Comparison of ENCODE assay signal across 8 cellular contexts in the genomic region with DNA sequence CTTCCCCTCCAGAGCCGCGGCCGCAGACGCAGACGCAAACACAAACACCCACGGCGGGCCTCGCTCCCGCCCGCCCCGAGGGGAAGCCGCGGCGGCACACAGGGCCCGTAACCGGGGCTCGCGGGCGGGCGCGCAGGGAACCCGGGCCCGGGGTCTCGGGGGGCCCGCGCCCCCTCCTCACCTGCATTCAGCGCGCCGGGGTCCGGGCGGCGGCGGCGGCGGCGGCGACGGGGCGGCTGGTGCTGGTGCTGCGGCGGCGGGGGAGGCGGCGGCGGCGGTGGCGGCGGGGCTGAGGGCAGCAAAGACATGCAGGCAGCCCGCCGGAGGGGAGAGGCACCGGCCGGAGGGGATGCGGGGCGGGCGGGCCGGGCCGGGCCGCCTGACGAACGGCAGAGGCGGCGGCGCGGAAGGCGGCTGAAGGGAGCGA. TPM values are rescaled to one million over a fixed set of nuclear protein-coding genes. Genes with fewer than 3 reads are reported as not detected.
DNase-seq lines count a peak whose midpoint lies in the region; ATAC-seq, FAIRE-seq and TF ChIP-seq lines count a peak whose summit lies in the region.

No MANE protein-coding gene starts in this region.

- FAIRE-seq in urothelium cell line (lab: Jason Lieb, UNC), result no peak

- peak overlapping the region; percentile 86 for H2AFZ ChIP-seq in SU-DHL-6 (ENCODE audit: low read depth, low read length, severe bottlenecking)

- H3K36me3 ChIP-seq in SU-DHL-6 (ENCODE audit: low read length) (no peaks in the 10 kb centered on the region), endodermal cell (ENCODE audit: control insufficient read depth, insufficient read depth, low read length) (no peaks in the 10 kb centered on the region), muscle layer of colon (ENCODE audit: insufficient read depth, low read length) (no peaks in the 10 kb centered on the region), upper lobe of left lung (no peaks in the 10 kb centered on the region)

- H3F3A ChIP-seq in SU-DHL-6 (ENCODE audit: insufficient read depth), result peaks cover 11% of the 10 kb centered on the region

- H3K9me3 ChIP-seq in SU-DHL-6 (ENCODE audit: insufficient read depth, low read length), result no peaks in the 10 kb centered on the region
- no peaks in the 10 kb centered on the region for H3K9me3 ChIP-seq in endodermal cell (ENCODE audit: control insufficient read depth, low read length)
- no peaks in the 10 kb centered on the region for H3K9me3 ChIP-seq in muscle layer of colon (ENCODE audit: low read length)
- no peaks in the 10 kb centered on the region for H3K9me3 ChIP-seq in upper lobe of left lung

- H3K9ac ChIP-seq in SU-DHL-6 (ENCODE audit: low read length) (peak overlapping the region; percentile 84), endodermal cell (ENCODE audit: extremely low read depth, low read length, poor library complexity, severe bottlenecking) (peak overlapping the region; percentile 66), muscle layer of colon (ENCODE audit: low read length) (peak overlapping the region; percentile 80)

- no peaks in the 10 kb centered on the region for H3K36me3 Mint-ChIP-seq in endodermal cell (ENCODE audit: low read depth)

- H3K4me2 ChIP-seq in SU-DHL-6 (ENCODE audit: low read depth, low read length, poor library complexity, severe bottlenecking), result peak overlapping the region; percentile 88

- H3K9me3 Mint-ChIP-seq in endodermal cell, result no peaks in the 10 kb centered on the region

- no peaks in the 10 kb centered on the region for H3K4me1 ChIP-seq in endodermal cell (ENCODE audit: control insufficient read depth, insufficient read depth, low read length)
- H3K4me1 ChIP-seq in muscle layer of colon (ENCODE audit: insufficient read depth, low read length), result peaks cover 29% of the 10 kb centered on the region
- H3K4me1 ChIP-seq in upper lobe of left lung, result peaks cover 27 to 49% (median 35%) of the 10 kb centered on the region in 4 donors

- TF ChIP-seq CTCF in SU-DHL-6 (IDR thresholded peaks at IDR 0.05; ENCODE audit: insufficient read depth, low read length, poor library complexity, severe bottlenecking) (no peak), endodermal cell (conservative IDR thresholded peaks at IDR 0.05) (no peak), upper lobe of left lung (IDR thresholded peaks at IDR 0.05) (no peak)

- peak; percentile 30 for ATAC-seq in GM18511 (IDR thresholded peaks at IDR 0.05; ENCODE audit: unreplicated experiment)
- peak; percentile 12 for ATAC-seq in HG02610 (IDR thresholded peaks at IDR 0.05; ENCODE audit: unreplicated experiment)
- peak; percentile 1 to 58 for ATAC-seq in upper lobe of left lung (ENCODE audit: low FRiP score in 2 of 2)

- no peak for TF ChIP-seq POLR2A in upper lobe of left lung (IDR thresholded peaks at IDR 0.05)

- H3K4me1 Mint-ChIP-seq in endodermal cell, result peaks cover 15% of the 10 kb centered on the region

- DNase-seq in endodermal cell (no peak), upper lobe of left lung (peak in 1 of 2 donors; percentile 26), urothelium cell line (ENCODE audit: low spot score) (no peak), NCI-H2171 (lab: John Stamatoyannopoulos, UW) (no peak)

- H3K27me3 ChIP-seq in SU-DHL-6 (ENCODE audit: low read length) (no peaks in the 10 kb centered on the region), endodermal cell (ENCODE audit: control insufficient read depth, insufficient read depth, low read length, poor library complexity, severe bottlenecking) (no peaks in the 10 kb centered on the region), muscle layer of colon (ENCODE audit: control insufficient read depth in 1 of 2, insufficient read depth in 2 of 2, low read length in 2 of 2) (no peaks in the 10 kb centered on the region), upper lobe of left lung (no peaks in the 10 kb centered on the region)

- peaks cover 6% of the 10 kb centered on the region for H3K27me3 Mint-ChIP-seq in endodermal cell (ENCODE audit: insufficient read depth)

- TF ChIP-seq EP300 in upper lobe of left lung (IDR thresholded peaks at IDR 0.05), result no peak

- H3K4me3 ChIP-seq in SU-DHL-6 (ENCODE audit: insufficient read depth, low read length, poor library complexity, severe bottlenecking) (peak overlapping the region; percentile 82), endodermal cell (ENCODE audit: low read length) (peak overlapping the region; percentile 90), muscle layer of colon (ENCODE audit: low read depth in 1 of 2, low read length in 2 of 2) (peak overlapping the region; percentile 91 to 99), upper lobe of left lung (peak overlapping the region; percentile 80 to 89 (median 87))

- peak overlapping the region; percentile 90 for H3K27ac Mint-ChIP-seq in endodermal cell

- H4K20me1 ChIP-seq in SU-DHL-6 (ENCODE audit: low read depth, low read length), result no peaks in the 10 kb centered on the region

- 0% methylated on average over 15 to 65 of the region's 66 CpGs for WGBS in endodermal cell (ENCODE audit: insufficient coverage in 1 of 2, insufficient read length in 1 of 2), 2 experiments
- no CpG with 5 or more reads among the region's 66 CpGs for WGBS in upper lobe of left lung, 2 donors

- peak overlapping the region; percentile 89 for H3K27ac ChIP-seq in SU-DHL-6 (ENCODE audit: low read depth, low read length)
- H3K27ac ChIP-seq in endodermal cell (ENCODE audit: low read depth, low read length), result no peak overlapping the region
- H3K27ac ChIP-seq in muscle layer of colon (ENCODE audit: low read depth, low read length), result peak overlapping the region; percentile 100
- H3K27ac ChIP-seq in upper lobe of left lung, result peak overlapping the region; percentile 99 to 100 (median 100)

- peak overlapping the region; percentile 98 for H3K4me3 Mint-ChIP-seq in endodermal cell

- H3K79me2 ChIP-seq in SU-DHL-6 (ENCODE audit: insufficient read depth, low read length), result peaks cover 21% of the 10 kb centered on the region; the same call in 1 of the 2 replicates

- no peaks in the 10 kb centered on the region for H3K9me2 ChIP-seq in SU-DHL-6 (replicated peaks; ENCODE audit: insufficient read depth, low read length)

RNA-seq across cellular contexts. Expression of a gene that starts 0.3 kb away (rescaled TPM):
- total RNA-seq in endodermal cell (10 to 100 TPM; 26.0 to 37.1 TPM), upper lobe of left lung (10 to 100 TPM; 16.8 to 61.0 (median 39.1) TPM)
- 8.4 TPM for polyA plus RNA-seq in endodermal cell (2013, experiment 1 of 2)
- polyA plus RNA-seq in endodermal cell (2013, experiment 2 of 2), result 11.5 TPM

RNA-seq across cellular contexts. Expression of a gene that starts 43.2 kb away (rescaled TPM):
- 10 to 100 TPM; 31.7 to 46.4 TPM for total RNA-seq in endodermal cell
- polyA plus RNA-seq in endodermal cell (2013, experiment 1 of 2), result 31.7 TPM
- 33.2 TPM for polyA plus RNA-seq in endodermal cell (2013, experiment 2 of 2)
- total RNA-seq in upper lobe of left lung, result 10 to 100 TPM in 4 of 6 donors, 1 to 10 TPM in 2; 4.1 to 26.5 (median 16.8) TPM
